Comparison of ENCODE assay signal across 1 cellular context in genomic region chr1:198156745-198157240, GRCh38.
A peak's percentile ranks its signal among the peaks of the same experiment; 100 is the strongest.
TF ChIP-seq lines count a peak whose summit lies in the region.

Gene NEK7, plus strand, starts transcription at chr1:198156998. Its CDS starts 75,583 bp downstream, at chr1:198232581.

TF ChIP-seq in HepG2, 621 proteins besides CTCF, POLR2A, EP300 and RAD21 (continued from another document and continues in another):
- TF ChIP-seq ZNF691 (CRISPR knock-in tag; IDR thresholded peaks at IDR 0.05; ENCODE audit: borderline replicate concordance, low read depth) = no peak
- no peak for TF ChIP-seq REL (CRISPR knock-in tag; conservative IDR thresholded peaks at IDR 0.05)
- TF ChIP-seq TFDP1 (CRISPR knock-in tag; IDR thresholded peaks at IDR 0.05; ENCODE audit: borderline replicate concordance) = peak; percentile 65; the same call in 1 of the 2 replicates
- TF ChIP-seq ZSCAN31 (CRISPR knock-in tag; IDR thresholded peaks at IDR 0.05; ENCODE audit: low read depth) = peak; percentile 58; the same call in 1 of the 2 replicates
- no peak for TF ChIP-seq ZNF724P (CRISPR knock-in tag; IDR thresholded peaks at IDR 0.05; ENCODE audit: borderline replicate concordance)
- TF ChIP-seq SIN3A (IDR thresholded peaks at IDR 0.05; ENCODE audit: borderline replicate concordance, low read depth, low read length) = peak; percentile 62; the same call in 1 of the 2 replicates
- no peak for TF ChIP-seq PRPF4 (IDR thresholded peaks at IDR 0.05; ENCODE audit: low read depth, low read length, poor library complexity, severe bottlenecking)
- TF ChIP-seq E2F5 (CRISPR knock-in tag; conservative IDR thresholded peaks at IDR 0.05) = no peak; the same call in 1 of the 2 replicates
- TF ChIP-seq ATF2 (CRISPR knock-in tag; IDR thresholded peaks at IDR 0.05) = 0 out of 2 replicates have a peak, but pooled peaks have one; percentile 22
- TF ChIP-seq TFE3 (CRISPR knock-in tag; IDR thresholded peaks at IDR 0.05) = no peak
- TF ChIP-seq PBX2 (CRISPR knock-in tag; IDR thresholded peaks at IDR 0.05) = no peak
- no peak for TF ChIP-seq USF2 (IDR thresholded peaks at IDR 0.05; ENCODE audit: low read depth, low read length)
- TF ChIP-seq USF2 (CRISPR knock-in tag; IDR thresholded peaks at IDR 0.05; ENCODE audit: borderline replicate concordance) = no peak
- peak; percentile 29; the same call in 1 of the 2 replicates for TF ChIP-seq SRY (CRISPR knock-in tag; IDR thresholded peaks at IDR 0.05)
- TF ChIP-seq NAIF1 (CRISPR knock-in tag; IDR thresholded peaks at IDR 0.05; ENCODE audit: borderline replicate concordance) = no peak
- no peak for TF ChIP-seq MTF1 (CRISPR knock-in tag; IDR thresholded peaks at IDR 0.05)
- no peak for TF ChIP-seq TCF12 (IDR thresholded peaks at IDR 0.05)
- no peak for TF ChIP-seq TCF12 (CRISPR knock-in tag; IDR thresholded peaks at IDR 0.05)
- no peak for TF ChIP-seq ZBTB44 (CRISPR knock-in tag; IDR thresholded peaks at IDR 0.05)
- TF ChIP-seq SP5 (CRISPR knock-in tag; IDR thresholded peaks at IDR 0.05; ENCODE audit: borderline replicate concordance, low read depth) = peak; percentile 76
- no peak for TF ChIP-seq HNRNPUL1 (IDR thresholded peaks at IDR 0.05; ENCODE audit: low read depth, low read length)
- TF ChIP-seq NBN (conservative IDR thresholded peaks at IDR 0.05) = no peak
- no peak for TF ChIP-seq HIC2 (CRISPR knock-in tag; IDR thresholded peaks at IDR 0.05; ENCODE audit: low read depth)
- TF ChIP-seq FOXA3 (CRISPR knock-in tag; IDR thresholded peaks at IDR 0.05) = peak; percentile 92
- 0 out of 2 replicates have a peak, but pooled peaks have one; percentile 17 for TF ChIP-seq ZNF773 (CRISPR knock-in tag; IDR thresholded peaks at IDR 0.05; ENCODE audit: borderline replicate concordance)
- no peak for TF ChIP-seq SP1 (IDR thresholded peaks at IDR 0.05)
- peak; percentile 57; the same call in 1 of the 2 replicates for TF ChIP-seq SP1 (CRISPR knock-in tag; IDR thresholded peaks at IDR 0.05)
- TF ChIP-seq MYPOP (CRISPR knock-in tag; IDR thresholded peaks at IDR 0.05) = peak; percentile 58
- no peak for TF ChIP-seq JUND (CRISPR knock-in tag; IDR thresholded peaks at IDR 0.05)
- TF ChIP-seq MEIS2 (CRISPR knock-in tag; IDR thresholded peaks at IDR 0.05) = peak; percentile 80
- TF ChIP-seq ZFP82 (CRISPR knock-in tag; IDR thresholded peaks at IDR 0.05; ENCODE audit: borderline replicate concordance) = peak; percentile 64; the same call in 1 of the 2 replicates
- TF ChIP-seq TAF1 (CRISPR knock-in tag; IDR thresholded peaks at IDR 0.05) = peak; percentile 70; the same call in 1 of the 2 replicates
- no peak for TF ChIP-seq ZNF615 (CRISPR knock-in tag; IDR thresholded peaks at IDR 0.05; ENCODE audit: borderline replicate concordance)
- TF ChIP-seq REPIN1 (CRISPR knock-in tag; IDR thresholded peaks at IDR 0.05; ENCODE audit: borderline replicate concordance, low read depth) = no peak
- 0 out of 2 replicates have a peak, but pooled peaks have one; percentile 18 for TF ChIP-seq ZNF446 (CRISPR knock-in tag; IDR thresholded peaks at IDR 0.05)
- peak; percentile 19; the same call in 1 of the 2 replicates for TF ChIP-seq ZBTB42 (CRISPR knock-in tag; IDR thresholded peaks at IDR 0.05)
- TF ChIP-seq POLR2AphosphoS5 (IDR thresholded peaks at IDR 0.05; ENCODE audit: low read depth, low read length) = peak; percentile 65
- TF ChIP-seq ZNF879 (CRISPR knock-in tag; IDR thresholded peaks at IDR 0.05) = no peak
- TF ChIP-seq LBX2 (CRISPR knock-in tag; IDR thresholded peaks at IDR 0.05; ENCODE audit: borderline replicate concordance) = no peak
- no peak for TF ChIP-seq ZNF720 (CRISPR knock-in tag; IDR thresholded peaks at IDR 0.05)
- no peak for TF ChIP-seq DPF2 (CRISPR knock-in tag; IDR thresholded peaks at IDR 0.05; ENCODE audit: borderline replicate concordance, low read depth)
- TF ChIP-seq SOX6 (IDR thresholded peaks at IDR 0.05) = no peak
- peak; percentile 27; the same call in 1 of the 2 replicates for TF ChIP-seq SOX6 (CRISPR knock-in tag; IDR thresholded peaks at IDR 0.05)
